In the genomic region with DNA sequence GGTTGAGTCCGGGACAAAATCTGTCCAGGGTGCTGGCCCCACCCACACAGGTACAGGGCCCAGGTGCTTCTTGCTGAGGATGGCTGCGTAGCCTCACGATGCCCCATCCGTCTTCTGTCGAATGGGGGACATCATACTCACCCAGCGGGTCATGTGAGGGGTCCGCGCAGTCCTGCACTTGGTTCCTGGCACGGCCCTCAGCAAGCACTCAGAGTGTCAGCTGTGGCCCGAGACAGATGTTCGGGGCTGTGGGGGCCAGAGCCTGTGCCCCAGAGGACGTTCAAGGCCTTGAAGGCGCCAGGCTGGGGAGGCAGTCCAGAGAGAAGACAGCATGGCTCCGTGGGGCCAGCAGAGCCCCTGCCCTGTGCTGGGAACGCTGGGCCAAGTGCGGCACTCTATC, we compare ENCODE assay signal across 2 cellular contexts.
TF ChIP-seq lines count a peak whose summit lies in the region.

No MANE protein-coding gene starts in this region.

TF ChIP-seq in IMR-90, 13 proteins besides CTCF, POLR2A, EP300 and RAD21:
- no peak for TF ChIP-seq USF2 (IDR thresholded peaks at IDR 0.05; ENCODE audit: low read depth, low read length)
- TF ChIP-seq, protein P1, sequence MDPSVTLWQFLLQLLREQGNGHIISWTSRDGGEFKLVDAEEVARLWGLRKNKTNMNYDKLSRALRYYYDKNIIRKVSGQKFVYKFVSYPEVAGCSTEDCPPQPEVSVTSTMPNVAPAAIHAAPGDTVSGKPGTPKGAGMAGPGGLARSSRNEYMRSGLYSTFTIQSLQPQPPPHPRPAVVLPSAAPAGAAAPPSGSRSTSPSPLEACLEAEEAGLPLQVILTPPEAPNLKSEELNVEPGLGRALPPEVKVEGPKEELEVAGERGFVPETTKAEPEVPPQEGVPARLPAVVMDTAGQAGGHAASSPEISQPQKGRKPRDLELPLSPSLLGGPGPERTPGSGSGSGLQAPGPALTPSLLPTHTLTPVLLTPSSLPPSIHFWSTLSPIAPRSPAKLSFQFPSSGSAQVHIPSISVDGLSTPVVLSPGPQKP (IDR thresholded peaks at IDR 0.05; ENCODE audit: borderline replicate concordance, low read depth, low read length): no peak
- no peak for TF ChIP-seq MAZ (IDR thresholded peaks at IDR 0.05; ENCODE audit: borderline replicate concordance, low read depth, low read length)

TF ChIP-seq in H1, 55 proteins besides CTCF, POLR2A, EP300 and RAD21:
- no peak for TF ChIP-seq YY1 (IDR thresholded peaks at IDR 0.05; ENCODE audit: low read depth, low read length)
- no peak for TF ChIP-seq POU5F1 (IDR thresholded peaks at IDR 0.05; ENCODE audit: low read depth, low read length)
